8 cellular contexts compared by ENCODE assay signal in the genomic region with DNA sequence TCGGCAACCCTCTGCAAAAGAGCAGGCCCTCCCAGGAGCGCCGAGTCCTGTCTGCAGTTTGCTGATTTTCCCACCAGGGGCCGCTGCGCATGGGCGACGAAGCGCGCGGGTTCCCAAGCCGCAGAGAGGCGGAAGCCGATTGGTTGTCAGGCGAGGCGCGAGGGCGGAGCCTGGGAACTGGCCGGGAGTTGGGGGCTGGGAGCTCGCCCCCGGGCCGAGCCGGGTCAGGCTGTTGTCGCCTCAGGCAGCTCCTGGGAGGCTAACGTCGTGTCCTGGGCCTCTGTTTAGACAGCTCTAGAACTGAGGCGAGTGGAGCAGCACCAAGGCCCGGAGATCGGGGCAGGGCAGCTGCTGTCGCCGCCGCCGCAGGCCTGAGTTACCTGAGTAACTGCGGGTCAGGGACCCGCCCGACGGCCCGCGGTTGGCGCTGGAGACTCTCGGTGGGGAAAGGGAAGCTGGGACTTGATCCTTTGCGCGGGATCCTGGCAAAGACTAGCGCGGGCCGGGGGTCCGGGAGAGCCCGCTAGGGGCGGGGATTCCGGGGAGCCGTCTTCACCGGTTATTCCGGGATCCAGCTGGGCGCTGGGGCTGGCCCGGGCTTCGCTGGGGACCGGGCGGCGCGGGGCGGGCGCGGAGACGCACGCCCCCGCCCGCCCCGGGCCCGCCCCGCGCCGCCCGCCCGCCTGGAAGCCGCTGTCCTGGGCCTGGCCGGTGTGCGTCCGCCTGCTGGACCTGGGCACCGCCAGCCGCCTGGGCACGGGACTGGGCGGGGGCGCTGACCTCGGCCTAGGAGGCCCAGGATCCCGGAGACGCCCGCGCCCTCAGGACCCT. TPM values are rescaled to one million over a fixed set of nuclear protein-coding genes. Genes with fewer than 3 reads are reported as not detected.
A peak's percentile ranks its signal among the peaks of the same experiment; 100 is the strongest.
DNase-seq lines count a peak whose midpoint lies in the region; ATAC-seq and TF ChIP-seq lines count a peak whose summit lies in the region.

A gene (plus strand): TSS at position 688 of the 831 bp plus-strand sequence. CDS start 607 bp downstream, outside the sequence.

- H3K27ac ChIP-seq in dorsolateral prefrontal cortex, result peak within 1 kb of the TSS in 57 of 59 donors; percentile 17 to 96 (median 89)

- intact Hi-C loops in dorsolateral prefrontal cortex (cut with DNase I), result loop anchor here (1.0 to 2.0 kb wide), 2 partner anchors 217 to 218 kb away; no protein-coding TSS in a partner anchor
- intact Hi-C loops in lower leg skin (cut with DNase I; ENCODE audit: low total_unique reads), result loop anchor here (5.0 kb wide), 1 partner anchor 217 kb away; no protein-coding TSS in a partner anchor

- no peaks in the 10 kb centered on the region for H3K27me3 ChIP-seq in dorsolateral prefrontal cortex

- TF ChIP-seq CTCF in dorsolateral prefrontal cortex (IDR thresholded peaks at IDR 0.05 in 54 of 56, conservative IDR thresholded peaks at IDR 0.05 in 2 of 56; ENCODE audit: low read depth in 1 of 56, partially characterized antibody in 56 of 56) (peak; percentile 85 to 100 (median 98)), lower leg skin (IDR thresholded peaks at IDR 0.05) (peak in 2 of 3 donors; percentile 94 to 95)

- WGBS in lower leg skin, 2 donors, result 0 to 1% methylated on average over 41 to 43 of the region's 87 CpGs

- TF ChIP-seq POLR2A in lower leg skin (IDR thresholded peaks at IDR 0.05), result no peak

- H3K4me3 ChIP-seq in dorsolateral prefrontal cortex (peak within 1 kb of the TSS; percentile 61 to 96 (median 87)), lower leg skin (ENCODE audit: low read depth, poor library complexity, severe bottlenecking) (peak within 1 kb of the TSS; percentile 79)

- DNase-seq in CD1c-positive myeloid dendritic cell (ENCODE audit: extremely low spot score) (peak; percentile 99), NCI-H774 (lab: John Stamatoyannopoulos, UW) (peak; percentile 91), dorsolateral prefrontal cortex (peak; percentile 82 to 96 (median 93)), lower leg skin (ENCODE audit: low spot score in 2 of 2) (peak; percentile 95 to 99)
- DNase-seq in activated CD4-positive, alpha-beta T cell treated with anti-CD3 and anti-CD28 coated beads, Interleukin-2, amount 50 U/mL, for 48 hours, result peak; percentile 99
- DNase-seq in stimulated activated CD4-positive, alpha-beta T cell treated with anti-CD3 and anti-CD28 coated beads, Interleukin-4, amount 100 ng/mL, for 48 hours (ENCODE audit: low read depth in 2 of 2), result peak; percentile 97

- ATAC-seq in GM19372 (IDR thresholded peaks at IDR 0.05; ENCODE audit: low read depth, unreplicated experiment) (peak; percentile 58), HG03558 (IDR thresholded peaks at IDR 0.05; ENCODE audit: extremely low read depth, unreplicated experiment) (peak; percentile 40)

RNA-seq across cellular contexts. Expression of the gene that starts here (rescaled TPM):
- 10 to 100 TPM; 40.9 to 92.8 (median 69.6) TPM for total RNA-seq in dorsolateral prefrontal cortex
- 10 to 100 TPM; 43.7 to 75.9 (median 64.9) TPM for total RNA-seq in lower leg skin

Comparison
In these comparisons a context has a peak if more than half of its experiments do, and no peak if none do; other contexts are left out.
1. Peak in every context shown above with its lines: DNase-seq, ATAC-seq, H3K4me3 ChIP-seq and H3K27ac ChIP-seq.